Comparison of ENCODE assay signal across 8 cellular contexts in genomic region chr14:56004807-56005579, GRCh38.
DNase-seq lines count a peak whose midpoint lies in the region; ATAC-seq lines count a peak whose summit lies in the region.

No MANE protein-coding gene starts in this region.

- no peaks in the 10 kb centered on the region for H3K27me3 ChIP-seq in MG63

- H3K4me3 ChIP-seq in GM08714 (ENCODE audit: low read length) (peak overlapping the region; percentile 47; the same call in 1 of the 2 replicates), MG63 (peak overlapping the region; percentile 18), iPS-18c (ENCODE audit: insufficient read depth, low read depth, low read length) (peak overlapping the region; percentile 4; the same call in 1 of the 2 replicates)

- H3K27me3 Mint-ChIP-seq in activated naive CD8-positive, alpha-beta T cell treated with anti-CD3 and anti-CD28 coated beads, Interleukin-2, amount 10 ng/mL, durations not matched to agents 7 days and 5 days = peaks cover 63% of the 10 kb centered on the region

- peak overlapping the region; percentile 54 for H3K4me3 Mint-ChIP-seq in activated naive CD8-positive, alpha-beta T cell treated with anti-CD3 and anti-CD28 coated beads, Interleukin-2, amount 10 ng/mL, durations not matched to agents 7 days and 5 days

- no peaks in the 10 kb centered on the region for H3K36me3 ChIP-seq in MG63

- DNase-seq in MG63 = peak; percentile 57
- peak; percentile 35 for DNase-seq in activated naive CD8-positive, alpha-beta T cell treated with anti-CD3 and anti-CD28 coated beads, Interleukin-2, amount 10 ng/mL, durations not matched to agents 7 days and 5 days
- peak; percentile 39 for DNase-seq in stimulated activated CD8-positive, alpha-beta memory T cell treated with anti-CD3 and anti-CD28 coated beads, Interleukin-4, amount 100 ng/mL, for 48 hours
- DNase-seq in NCI-H2029 (lab: John Stamatoyannopoulos, UW) = no peak
- no peak for DNase-seq in NCI-H146 (lab: John Stamatoyannopoulos, UW)

- peak; percentile 80 for ATAC-seq in GM21825 (IDR thresholded peaks at IDR 0.05; ENCODE audit: unreplicated experiment)
- peak; percentile 60 for ATAC-seq in activated naive CD8-positive, alpha-beta T cell treated with anti-CD3 and anti-CD28 coated beads, Interleukin-2, amount 10 ng/mL, durations not matched to agents 7 days and 5 days (ENCODE audit: low read depth)

- H3K9me3 Mint-ChIP-seq in activated naive CD8-positive, alpha-beta T cell treated with anti-CD3 and anti-CD28 coated beads, Interleukin-2, amount 10 ng/mL, durations not matched to agents 7 days and 5 days = peaks cover 6% of the 10 kb centered on the region

- POLR2A ChIA-PET in activated naive CD8-positive, alpha-beta T cell treated with anti-CD3 and anti-CD28 coated beads, Interleukin-2, amount 10 ng/mL, durations not matched to agents 7 days and 5 days (lab: Charles Lee) = no interaction called here

- no peaks in the 10 kb centered on the region for H3K36me3 Mint-ChIP-seq in activated naive CD8-positive, alpha-beta T cell treated with anti-CD3 and anti-CD28 coated beads, Interleukin-2, amount 10 ng/mL, durations not matched to agents 7 days and 5 days

- peak overlapping the region; percentile 63 for H3K27ac Mint-ChIP-seq in activated naive CD8-positive, alpha-beta T cell treated with anti-CD3 and anti-CD28 coated beads, Interleukin-2, amount 10 ng/mL, durations not matched to agents 7 days and 5 days

- H3K4me1 Mint-ChIP-seq in activated naive CD8-positive, alpha-beta T cell treated with anti-CD3 and anti-CD28 coated beads, Interleukin-2, amount 10 ng/mL, durations not matched to agents 7 days and 5 days = peaks cover 29% of the 10 kb centered on the region

- no peaks in the 10 kb centered on the region for H3K9me3 ChIP-seq in MG63
- peaks cover 4% of the 10 kb centered on the region for H3K9me3 ChIP-seq in iPS-18c (ENCODE audit: control insufficient read depth, insufficient read depth, low read length)

Comparison
In these comparisons a context has a peak if more than half of its experiments do, and no peak if none do; other contexts are left out.
1. DNase-seq: peak in MG63 (single experiment), activated naive CD8-positive, alpha-beta T cell treated with anti-CD3 and anti-CD28 coated beads, Interleukin-2, amount 10 ng/mL, durations not matched to agents 7 days and 5 days (single experiment) and stimulated activated CD8-positive, alpha-beta memory T cell treated with anti-CD3 and anti-CD28 coated beads, Interleukin-4, amount 100 ng/mL, for 48 hours (single experiment); none in NCI-H2029 (single experiment) and NCI-H146 (single experiment).
2. Peak in every context shown above with its lines, with median percentiles within 50 percentile points of each other: H3K4me3 ChIP-seq.